Comparison of ENCODE assay signal across 22 cellular contexts in genomic region chr3:65829228-65829627, GRCh38.
"Had no signal": no experiment of that assay in that cellular context is flagged by ENCODE, and none has a peak within 500 bp of the region (broad histone marks: within the 10 kb centered on the region; RNA-seq: fewer than 3 reads in every experiment).

No MANE protein-coding gene starts in this region.

- H3K36me3 ChIP-seq: brain microvascular endothelial cell, right lobe of liver, spleen, WERI-Rb-1 had no signal

- H3K27me3 Mint-ChIP-seq: activated naive CD4-positive, alpha-beta T cell treated with anti-CD3 and anti-CD28 coated beads, Interleukin-2, amount 50 U/mL, for 24 hours; dendritic cell treated with granulocyte-macrophage colony-stimulating factor and Interleukin-4, amounts not matched to agents 40 ng/mL and 50 ng/mL, for 4 days; type B pancreatic cell had no signal

- H3K4me1 Mint-ChIP-seq: activated naive CD4-positive, alpha-beta T cell treated with anti-CD3 and anti-CD28 coated beads, Interleukin-2, amount 50 U/mL, for 24 hours had no signal

- H3K27ac ChIP-seq: brain microvascular endothelial cell, foreskin keratinocyte, right lobe of liver, testis, WERI-Rb-1 had no signal

- H3K9me3 Mint-ChIP-seq: dendritic cell treated with granulocyte-macrophage colony-stimulating factor and Interleukin-4, amounts not matched to agents 40 ng/mL and 50 ng/mL, for 4 days; type B pancreatic cell had no signal

- H3K9me3 ChIP-seq: right lobe of liver, spleen, testis had no signal

- ATAC-seq: activated CD8-positive, alpha-beta T cell treated with anti-CD3 and anti-CD28 coated beads, Interleukin-2, amount 10 ng/mL, durations not matched to agents 7 days and 5 days; foreskin keratinocyte; right lobe of liver had no signal

- H3K4me3 Mint-ChIP-seq: activated CD8-positive, alpha-beta T cell treated with anti-CD3 and anti-CD28 coated beads, Interleukin-2, amount 10 ng/mL, durations not matched to agents 7 days and 5 days; activated naive CD4-positive, alpha-beta T cell treated with anti-CD3 and anti-CD28 coated beads, Interleukin-2, amount 50 U/mL, for 24 hours; dendritic cell treated with granulocyte-macrophage colony-stimulating factor and Interleukin-4, amounts not matched to agents 40 ng/mL and 50 ng/mL, for 4 days; type B pancreatic cell had no signal

- DNase-seq: activated CD4-positive, alpha-beta T cell treated with anti-CD3 and anti-CD28 coated beads for 1 hour; activated CD4-positive, alpha-beta T cell treated with anti-CD3 and anti-CD28 coated beads, Interleukin-2, amount 50 U/mL, for 1 hour; activated CD8-positive, alpha-beta T cell treated with anti-CD3 and anti-CD28 coated beads, Interleukin-2, amount 10 ng/mL, durations not matched to agents 7 days and 5 days; activated gamma-delta T cell treated with Interleukin-2 at 50 U/mL for 16 hours; caudate nucleus; effector CD4-positive, alpha-beta T cell; erythroblast; foreskin keratinocyte; kidney; midbrain; nucleus accumbens; right lobe of liver; spleen; stimulated activated CD4-positive, alpha-beta T cell treated with anti-CD3 and anti-CD28 coated beads, Interleukin-4, amount 100 ng/mL, for 1 hour; stimulated activated naive CD4-positive, alpha-beta T cell; testis; WERI-Rb-1 had no signal

- H3K27me3 ChIP-seq: brain microvascular endothelial cell, foreskin keratinocyte, right lobe of liver, spleen, testis had no signal

- H3K4me3 ChIP-seq: lung, right lobe of liver, spleen, testis had no signal

- H3K27ac Mint-ChIP-seq: activated CD8-positive, alpha-beta T cell treated with anti-CD3 and anti-CD28 coated beads, Interleukin-2, amount 10 ng/mL, durations not matched to agents 7 days and 5 days; activated naive CD4-positive, alpha-beta T cell treated with anti-CD3 and anti-CD28 coated beads, Interleukin-2, amount 50 U/mL, for 24 hours; dendritic cell treated with granulocyte-macrophage colony-stimulating factor and Interleukin-4, amounts not matched to agents 40 ng/mL and 50 ng/mL, for 4 days; type B pancreatic cell had no signal

- H3K36me3 Mint-ChIP-seq: activated naive CD4-positive, alpha-beta T cell treated with anti-CD3 and anti-CD28 coated beads, Interleukin-2, amount 50 U/mL, for 24 hours; type B pancreatic cell had no signal

- H3K4me1 ChIP-seq: testis had no signal
